ENCODE assay signal across 10 cellular contexts in the genomic region with DNA sequence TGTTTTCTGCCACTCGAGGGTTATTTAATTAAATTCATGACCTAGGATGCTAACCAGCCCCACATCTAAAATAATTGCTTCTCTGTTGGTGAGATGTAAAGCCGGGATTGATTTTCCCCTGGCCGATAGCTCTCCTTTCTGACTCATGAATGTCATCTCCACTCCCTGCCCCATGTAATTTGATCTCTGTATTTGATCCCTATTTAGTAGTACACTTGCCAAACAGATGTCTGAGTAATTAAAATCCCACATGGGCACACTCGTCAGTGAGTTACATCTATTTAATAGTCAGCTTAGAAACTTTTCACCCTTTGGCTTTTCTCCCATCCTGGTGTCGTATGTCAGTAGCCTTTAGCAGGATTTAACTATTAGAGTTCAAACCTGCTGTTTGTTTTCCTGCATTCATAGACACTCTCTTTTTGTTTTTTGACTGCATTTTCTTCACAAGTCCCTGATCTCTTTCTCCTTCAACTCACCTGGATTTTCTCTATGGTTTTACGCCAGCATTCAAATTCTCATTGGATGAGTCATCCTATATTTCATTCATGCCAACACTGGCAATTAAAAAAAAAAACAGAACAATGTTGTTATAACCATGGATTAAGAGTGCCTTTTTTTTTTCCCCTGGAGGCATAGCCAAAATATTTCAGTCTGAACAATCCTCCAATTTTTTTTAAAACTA.
DNase-seq lines count a peak whose midpoint lies in the region; ATAC-seq, FAIRE-seq and TF ChIP-seq lines count a peak whose summit lies in the region.
"Had no signal": no experiment of that assay in that cellular context is flagged by ENCODE, and none has a peak within 500 bp of the region (broad histone marks: within the 10 kb centered on the region; RNA-seq: fewer than 3 reads in every experiment).

No MANE protein-coding gene starts in this region.

- DNase-seq in NCI-H2081 (lab: John Stamatoyannopoulos, UW) (peak; percentile 10 to 57), NCI-H2081 treated with DMSO at 0.1 percent for 48 hours (lab: John Stamatoyannopoulos, UW) (no peak), NCI-H82 treated with DMSO at 0.1 percent for 48 hours (lab: John Stamatoyannopoulos, UW; ENCODE audit: unreplicated experiment) (peak; percentile 88), fibroblast of mammary gland (ENCODE audit: low read depth) (peak; percentile 99), urothelium cell line (ENCODE audit: low spot score) (peak; percentile 59), inferior parietal cortex (ENCODE audit: extremely low spot score) (no peak)
- DNase-seq: effector CD4-positive, alpha-beta T cell had no signal

- ATAC-seq in GM19023 (IDR thresholded peaks at IDR 0.05; ENCODE audit: unreplicated experiment) (no peak), HG02759 (IDR thresholded peaks at IDR 0.05; ENCODE audit: unreplicated experiment) (no peak)

- no peak for FAIRE-seq in urothelium cell line (lab: Jason Lieb, UNC)

- H3K4me3 ChIP-seq in fibroblast of mammary gland (ENCODE audit: control insufficient read depth, low read depth, low read length) = no peak overlapping the region
- H3K4me3 ChIP-seq: BLaER1 had no signal

- TF ChIP-seq CTCF in fibroblast of mammary gland (conservative IDR thresholded peaks at IDR 0.05; ENCODE audit: control insufficient read depth, insufficient read depth, low read depth, low read length) = no peak

Comparison
In these comparisons a context has a peak if more than half of its experiments do, and no peak if none do; other contexts are left out.
1. DNase-seq: peak in NCI-H2081 (2 of 2), NCI-H82 treated with DMSO at 0.1 percent for 48 hours (single experiment), fibroblast of mammary gland (single experiment) and urothelium cell line (single experiment); none in NCI-H2081 treated with DMSO at 0.1 percent for 48 hours (single experiment) and inferior parietal cortex (single experiment).